Comparison of ENCODE assay signal across 18 cellular contexts in genomic region chr5:86526811-86527348, GRCh38.
DNase-seq lines count a peak whose midpoint lies in the region; ATAC-seq, FAIRE-seq and TF ChIP-seq lines count a peak whose summit lies in the region.
"Had no signal": no experiment of that assay in that cellular context is flagged by ENCODE, and none has a peak within 500 bp of the region (broad histone marks: within the 10 kb centered on the region; RNA-seq: fewer than 3 reads in every experiment).

No MANE protein-coding gene starts in this region.

- H3K27ac ChIP-seq in HL-60 (replicated peaks): peak overlapping the region; percentile 84
- H3K27ac ChIP-seq: parathyroid adenoma had no signal

- no peak for TF ChIP-seq POLR2A in GM12892 (IDR thresholded peaks at IDR 0.05; ENCODE audit: low read depth, low read length)

- no peaks in the 10 kb centered on the region for H3K4me1 Mint-ChIP-seq in endothelial cell (ENCODE audit: unreplicated experiment)
- H3K4me1 Mint-ChIP-seq: activated B cell treated with CpG ODN at 0.5 μM for 24 hours had no signal

- ATAC-seq in GM18498 (IDR thresholded peaks at IDR 0.05; ENCODE audit: unreplicated experiment) (peak; percentile 73), GM21526 (IDR thresholded peaks at IDR 0.05; ENCODE audit: low FRiP score, unreplicated experiment) (peak; percentile 70)
- ATAC-seq: GM23338, left lobe of liver had no signal

- in situ Hi-C loops in G401 (cut with HindIII; ENCODE audit: low sequenced_read_pairs): no loop called here

- H3K27me3 Mint-ChIP-seq in endothelial cell (ENCODE audit: unreplicated experiment): no peaks in the 10 kb centered on the region
- H3K27me3 Mint-ChIP-seq: activated B cell treated with CpG ODN at 0.5 μM for 24 hours; dendritic cell treated with granulocyte-macrophage colony-stimulating factor and Interleukin-4, amounts not matched to agents 40 ng/mL and 50 ng/mL, for 4 days had no signal

- peak in 1 of 2 experiments; percentile 77 for DNase-seq in HL-60 (ENCODE audit: low read depth in 1 of 2, low spot score in 1 of 2)
- peak; percentile 7 for DNase-seq in UCSD-AML1 (lab: John Stamatoyannopoulos, UW; ENCODE audit: unreplicated experiment)
- DNase-seq in endothelial cell (ENCODE audit: low spot score): no peak
- no peak for DNase-seq in AML-193 (lab: John Stamatoyannopoulos, UW)
- no peak for DNase-seq in GM12892 (ENCODE audit: insufficient read length)
- DNase-seq in G401 (ENCODE audit: low spot score): no peak
- DNase-seq: activated B cell treated with CpG ODN at 0.5 μM for 24 hours; activated naive CD4-positive, alpha-beta T cell treated with Interleukin-2 at 50 U/mL for 16 hours; COR-L47; hypothalamus; NCI-H1048; SK-N-SH had no signal

- H3K36me3 Mint-ChIP-seq in endothelial cell (ENCODE audit: low read depth, unreplicated experiment): no peaks in the 10 kb centered on the region

- no peak overlapping the region for H3K4me3 ChIP-seq in HL-60 (replicated peaks; ENCODE audit: insufficient read depth, low read length)
- H3K4me3 ChIP-seq: GM23338 had no signal

- H3K27me3 ChIP-seq in HL-60 (ENCODE audit: insufficient read depth, poor library complexity, severe bottlenecking): no peaks in the 10 kb centered on the region

- TF ChIP-seq CTCF in HL-60 (IDR thresholded peaks at IDR 0.05; ENCODE audit: insufficient read depth, low read length): no peak
- TF ChIP-seq CTCF in endothelial cell (IDR thresholded peaks at IDR 0.05; ENCODE audit: unreplicated experiment): no peak

- no peak overlapping the region for H3K4me3 Mint-ChIP-seq in endothelial cell (ENCODE audit: unreplicated experiment)
- H3K4me3 Mint-ChIP-seq: activated B cell treated with CpG ODN at 0.5 μM for 24 hours; dendritic cell treated with granulocyte-macrophage colony-stimulating factor and Interleukin-4, amounts not matched to agents 40 ng/mL and 50 ng/mL, for 4 days; GM23338 had no signal

- FAIRE-seq in GM12892 (lab: Jason Lieb, UNC): no peak

- no peaks in the 10 kb centered on the region for H3K9me3 Mint-ChIP-seq in endothelial cell (ENCODE audit: unreplicated experiment)
- H3K9me3 Mint-ChIP-seq: activated B cell treated with CpG ODN at 0.5 μM for 24 hours; dendritic cell treated with granulocyte-macrophage colony-stimulating factor and Interleukin-4, amounts not matched to agents 40 ng/mL and 50 ng/mL, for 4 days had no signal

- H3K27ac Mint-ChIP-seq in endothelial cell (ENCODE audit: unreplicated experiment): no peak overlapping the region
- H3K27ac Mint-ChIP-seq: activated B cell treated with CpG ODN at 0.5 μM for 24 hours; dendritic cell treated with granulocyte-macrophage colony-stimulating factor and Interleukin-4, amounts not matched to agents 40 ng/mL and 50 ng/mL, for 4 days had no signal
